ENCODE assay signal across 1 cellular context in genomic region chr3:48372862-48373435, GRCh38.
TF ChIP-seq lines count a peak whose summit lies in the region.

No MANE protein-coding gene starts in this region.

TF ChIP-seq in GM23338, 12 proteins besides CTCF, POLR2A, EP300 and RAD21 (continued from another document):
- TF ChIP-seq ZNF462 (CRISPR knock-in tag; IDR thresholded peaks at IDR 0.05) (no peak), EZH2 (IDR thresholded peaks at IDR 0.05; ENCODE audit: low read depth, unreplicated experiment) (no peak), JUNB (IDR thresholded peaks at IDR 0.05; ENCODE audit: unreplicated experiment) (no peak), ETS1 (IDR thresholded peaks at IDR 0.05) (no peak)
